ENCODE assay signal across 24 cellular contexts in the genomic region with DNA sequence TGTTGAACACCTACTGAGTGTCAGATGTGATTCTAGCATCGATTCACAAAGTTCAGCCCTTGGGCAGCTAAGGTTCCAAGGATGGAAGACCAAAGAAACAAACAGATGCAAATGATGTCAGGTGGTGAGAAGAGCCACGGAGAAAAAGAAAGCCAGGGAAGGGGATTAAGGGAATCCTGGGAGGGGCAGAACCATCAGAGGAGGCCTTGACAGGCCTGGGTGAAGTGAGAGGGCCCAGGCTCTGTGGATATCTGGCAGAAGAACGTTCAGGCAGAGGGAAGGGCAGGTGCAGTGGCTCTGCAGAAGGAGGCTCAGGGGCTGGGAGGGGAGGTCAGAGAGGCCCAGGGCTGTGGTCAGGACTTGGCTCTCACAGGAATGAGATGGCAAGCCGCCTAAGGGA.
"Had no signal": no experiment of that assay in that cellular context is flagged by ENCODE, and none has a peak within 500 bp of the region (broad histone marks: within the 10 kb centered on the region; RNA-seq: fewer than 3 reads in every experiment).

No MANE protein-coding gene starts in this region.

- H3K27ac ChIP-seq: body of pancreas, left ventricle myocardium inferior, right lobe of liver, skin epidermis, tibial artery had no signal

- H3K27ac Mint-ChIP-seq: activated B cell treated with CpG ODN at 0.5 μM for 24 hours; activated CD4-positive, alpha-beta T cell treated with anti-CD3 and anti-CD28 coated beads for 36 hours; activated naive CD4-positive, alpha-beta T cell treated with anti-CD3 and anti-CD28 coated beads for 36 hours; activated naive CD8-positive, alpha-beta T cell treated with anti-CD3 and anti-CD28 coated beads, Interleukin-2, amount 50 U/mL, for 24 hours; dendritic cell treated with granulocyte-macrophage colony-stimulating factor and Interleukin-4, amounts not matched to agents 40 ng/mL and 50 ng/mL, for 4 days; mesothelial cell of epicardium; natural killer cell had no signal

- H3K4me3 Mint-ChIP-seq: activated B cell treated with CpG ODN at 0.5 μM for 24 hours; activated CD4-positive, alpha-beta T cell treated with anti-CD3 and anti-CD28 coated beads for 36 hours; activated naive CD4-positive, alpha-beta T cell treated with anti-CD3 and anti-CD28 coated beads for 36 hours; activated naive CD8-positive, alpha-beta T cell treated with anti-CD3 and anti-CD28 coated beads, Interleukin-2, amount 50 U/mL, for 24 hours; dendritic cell treated with granulocyte-macrophage colony-stimulating factor and Interleukin-4, amounts not matched to agents 40 ng/mL and 50 ng/mL, for 4 days; mesothelial cell of epicardium; natural killer cell; stimulated activated naive CD8-positive, alpha-beta T cell treated with anti-CD3 and anti-CD28 coated beads, Interleukin-15, amount 100 ng/mL, for 72 hours had no signal

- H3K4me3 ChIP-seq: body of pancreas, left ventricle myocardium inferior, right lobe of liver, skin epidermis, tibial artery had no signal

- H3K4me1 ChIP-seq: tibial artery had no signal

- H3K27me3 Mint-ChIP-seq: activated CD4-positive, alpha-beta T cell treated with anti-CD3 and anti-CD28 coated beads for 36 hours had no signal

- FAIRE-seq: frontal cortex had no signal

- ATAC-seq: activated CD4-positive, alpha-beta T cell treated with anti-CD3 and anti-CD28 coated beads for 36 hours; activated naive CD8-positive, alpha-beta T cell treated with anti-CD3 and anti-CD28 coated beads, Interleukin-2, amount 50 U/mL, for 24 hours; body of pancreas; esophagus mucosa; natural killer cell; right lobe of liver; stimulated activated naive CD8-positive, alpha-beta T cell treated with anti-CD3 and anti-CD28 coated beads, Interleukin-15, amount 100 ng/mL, for 72 hours had no signal

- H3K9me3 ChIP-seq: body of pancreas, left ventricle myocardium inferior, right lobe of liver, tibial artery had no signal

- DNase-seq: activated B cell treated with CpG ODN at 0.5 μM for 24 hours; activated CD4-positive, alpha-beta T cell treated with anti-CD3 and anti-CD28 coated beads for 36 hours; activated CD4-positive, alpha-beta T cell treated with anti-CD3 and anti-CD28 coated beads, Interleukin-2, amount 50 U/mL, for 48 hours; activated naive CD4-positive, alpha-beta T cell treated with anti-CD3 and anti-CD28 coated beads for 36 hours; activated naive CD8-positive, alpha-beta T cell treated with anti-CD3 and anti-CD28 coated beads, Interleukin-2, amount 50 U/mL, for 24 hours; activated T-cell treated with anti-CD3 and anti-CD28 coated beads, Interleukin-2, amount 50 U/mL, for 48 hours; body of pancreas; effector CD8-positive, alpha-beta T cell; head of caudate nucleus; hypothalamus; left ventricle myocardium inferior; natural killer cell; occipital lobe; right lobe of liver; stimulated activated CD4-positive, alpha-beta T cell treated with anti-CD3 and anti-CD28 coated beads, Interleukin-1b, Interleukin-23, amount 100 ng/mL, for 48 hours; stimulated activated naive CD8-positive, alpha-beta T cell treated with anti-CD3 and anti-CD28 coated beads, Interleukin-15, amount 100 ng/mL, for 72 hours; T-helper 1 cell; T-helper 9 cell; tibial artery had no signal

- H3K27me3 ChIP-seq: body of pancreas, right lobe of liver had no signal

- H3K36me3 ChIP-seq: left ventricle myocardium inferior, right lobe of liver, tibial artery had no signal

- H3K4me1 Mint-ChIP-seq: activated B cell treated with CpG ODN at 0.5 μM for 24 hours; activated CD4-positive, alpha-beta T cell treated with anti-CD3 and anti-CD28 coated beads for 36 hours; activated naive CD8-positive, alpha-beta T cell treated with anti-CD3 and anti-CD28 coated beads, Interleukin-2, amount 50 U/mL, for 24 hours; stimulated activated naive CD8-positive, alpha-beta T cell treated with anti-CD3 and anti-CD28 coated beads, Interleukin-15, amount 100 ng/mL, for 72 hours had no signal

- H3K9me3 Mint-ChIP-seq: activated B cell treated with CpG ODN at 0.5 μM for 24 hours; activated naive CD4-positive, alpha-beta T cell treated with anti-CD3 and anti-CD28 coated beads for 36 hours; activated naive CD8-positive, alpha-beta T cell treated with anti-CD3 and anti-CD28 coated beads, Interleukin-2, amount 50 U/mL, for 24 hours; dendritic cell treated with granulocyte-macrophage colony-stimulating factor and Interleukin-4, amounts not matched to agents 40 ng/mL and 50 ng/mL, for 4 days; mesothelial cell of epicardium; natural killer cell; stimulated activated naive CD8-positive, alpha-beta T cell treated with anti-CD3 and anti-CD28 coated beads, Interleukin-15, amount 100 ng/mL, for 72 hours had no signal

- H3K36me3 Mint-ChIP-seq: mesothelial cell of epicardium, natural killer cell had no signal
